In the genomic region with DNA sequence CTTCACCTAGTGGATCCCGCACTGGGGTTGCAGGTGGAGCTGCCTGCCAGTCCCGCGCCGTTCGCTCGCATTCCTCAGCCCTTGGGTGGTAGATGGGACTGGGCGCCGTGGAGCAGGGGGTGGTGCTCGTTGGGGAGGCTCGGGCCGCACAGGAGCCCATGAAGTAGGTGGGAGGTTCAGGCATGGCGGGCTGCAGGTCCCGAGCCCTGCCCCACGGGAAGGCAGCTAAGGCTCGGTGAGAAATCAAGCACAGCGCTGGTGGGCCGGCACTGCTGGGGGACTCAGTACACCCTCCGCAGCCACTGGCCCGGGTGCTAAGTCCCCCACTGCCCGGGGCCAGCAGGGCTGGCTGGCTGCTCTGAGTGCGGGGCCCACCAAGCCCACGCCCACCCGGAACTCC, we compare ENCODE assay signal across 5 cellular contexts. TPM values are rescaled to one million over a fixed set of nuclear protein-coding genes. Genes with fewer than 3 reads are reported as not detected.
"Had no signal": no experiment of that assay in that cellular context is flagged by ENCODE, and none has a peak within 500 bp of the region (broad histone marks: within the 10 kb centered on the region; RNA-seq: fewer than 3 reads in every experiment).

No MANE protein-coding gene starts in this region.

RNA-seq across cellular contexts. Expression of gene IL7R, which starts 36.1 kb away (rescaled TPM):
- total RNA-seq: GM23338, H1, H7, H9 had no signal
- polyA plus RNA-seq: GM23338, H1 had no signal

RNA-seq across cellular contexts. Expression of gene CAPSL, which starts 45.6 kb away (rescaled TPM):
- total RNA-seq: GM23338, H1, H4, H7, H9 had no signal
- polyA plus RNA-seq: H1 had no signal
